ENCODE assay signal across 17 cellular contexts in the genomic region with DNA sequence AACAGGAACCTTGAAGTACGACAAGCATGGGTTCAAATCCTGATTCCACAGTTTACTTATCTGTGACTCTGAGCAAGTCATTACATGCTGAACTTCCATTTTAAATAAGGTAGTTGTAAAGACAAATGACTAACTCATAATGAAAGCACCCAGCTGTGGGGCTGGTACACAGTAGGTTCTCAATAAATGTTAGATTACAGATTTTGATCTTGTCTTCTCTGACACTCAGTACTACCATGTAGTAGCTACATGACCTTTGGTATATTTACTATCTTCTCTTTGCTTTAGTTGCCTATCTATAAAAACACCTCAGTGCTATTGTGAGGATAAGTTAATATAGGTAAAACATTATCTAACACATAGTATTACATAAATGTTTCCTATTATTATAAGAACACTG. TPM values are rescaled to one million over a fixed set of nuclear protein-coding genes. Genes with fewer than 3 reads are reported as not detected.
DNase-seq lines count a peak whose midpoint lies in the region; ATAC-seq and TF ChIP-seq lines count a peak whose summit lies in the region.
"Had no signal": no experiment of that assay in that cellular context is flagged by ENCODE, and none has a peak within 500 bp of the region (broad histone marks: within the 10 kb centered on the region; RNA-seq: fewer than 3 reads in every experiment).

No MANE protein-coding gene starts in this region.

- H3K27me3 ChIP-seq in left ventricle myocardium inferior (ENCODE audit: low read depth) (no peaks in the 10 kb centered on the region), stomach (no peaks in the 10 kb centered on the region)
- H3K27me3 ChIP-seq in effector memory CD4-positive, alpha-beta T cell (replicated peaks; ENCODE audit: control insufficient read depth, insufficient read depth, low read length, poor library complexity, severe bottlenecking) = no peaks in the 10 kb centered on the region
- H3K27me3 ChIP-seq: ovary, SJSA1 had no signal

- no peaks in the 10 kb centered on the region for H3K9me3 Mint-ChIP-seq in T-helper 2 cell treated with Interferon-gamma antibody and Interleukin-4, amounts not matched to agents 5 μg/mL and 100 μg/mL, for 36 hours
- H3K9me3 Mint-ChIP-seq in stimulated activated effector memory CD8-positive, alpha-beta T cell treated with anti-CD3 and anti-CD28 coated beads, Interleukin-12 subunit alpha, Interleukin-12 subunit beta, amount 100 ng/mL, for 72 hours = no peaks in the 10 kb centered on the region

- H3K27me3 Mint-ChIP-seq in T-helper 2 cell treated with Interferon-gamma antibody and Interleukin-4, amounts not matched to agents 5 μg/mL and 100 μg/mL, for 36 hours (ENCODE audit: low read depth) = peaks cover 3% of the 10 kb centered on the region

- H3K9me3 ChIP-seq in left ventricle myocardium inferior (replicated peaks) (no peaks in the 10 kb centered on the region), stomach (no peaks in the 10 kb centered on the region)
- H3K9me3 ChIP-seq in effector memory CD4-positive, alpha-beta T cell (ENCODE audit: control insufficient read depth, low read length) = no peaks in the 10 kb centered on the region
- H3K9me3 ChIP-seq: ovary, SJSA1 had no signal

- H3K27ac Mint-ChIP-seq in T-helper 2 cell treated with Interferon-gamma antibody and Interleukin-4, amounts not matched to agents 5 μg/mL and 100 μg/mL, for 36 hours = peak overlapping the region; percentile 77
- H3K27ac Mint-ChIP-seq in stimulated activated effector memory CD8-positive, alpha-beta T cell treated with anti-CD3 and anti-CD28 coated beads, Interleukin-12 subunit alpha, Interleukin-12 subunit beta, amount 100 ng/mL, for 72 hours = peak overlapping the region; percentile 88

- in situ Hi-C loops in KBM-7 (cut with MboI; ENCODE audit: low pct_unique_long_range_greater_than_20kb, low sequenced_read_pairs) = no loop called here

- peaks cover 53% of the 10 kb centered on the region for H3K4me1 Mint-ChIP-seq in T-helper 2 cell treated with Interferon-gamma antibody and Interleukin-4, amounts not matched to agents 5 μg/mL and 100 μg/mL, for 36 hours (ENCODE audit: low read depth)
- peaks cover 37% of the 10 kb centered on the region for H3K4me1 Mint-ChIP-seq in stimulated activated effector memory CD8-positive, alpha-beta T cell treated with anti-CD3 and anti-CD28 coated beads, Interleukin-12 subunit alpha, Interleukin-12 subunit beta, amount 100 ng/mL, for 72 hours

- WGBS in stomach, 5 donors = 73 to 89% (median 81%) methylated on average over 1 of the region's 1 CpG

- no peak for TF ChIP-seq EP300 in stomach (IDR thresholded peaks at IDR 0.05)

- H3K4me1 ChIP-seq in left ventricle myocardium inferior = peaks cover 97% of the 10 kb centered on the region
- peaks cover 22% of the 10 kb centered on the region for H3K4me1 ChIP-seq in effector memory CD4-positive, alpha-beta T cell (ENCODE audit: control insufficient read depth, insufficient read depth, low read length, poor library complexity, severe bottlenecking)
- H3K4me1 ChIP-seq in stomach = peaks cover 11 to 79% (median 61%) of the 10 kb centered on the region in 4 donors

- peak overlapping the region; percentile 67 for H3K4me3 Mint-ChIP-seq in T-helper 2 cell treated with Interferon-gamma antibody and Interleukin-4, amounts not matched to agents 5 μg/mL and 100 μg/mL, for 36 hours
- peak overlapping the region; percentile 57 for H3K4me3 Mint-ChIP-seq in stimulated activated effector memory CD8-positive, alpha-beta T cell treated with anti-CD3 and anti-CD28 coated beads, Interleukin-12 subunit alpha, Interleukin-12 subunit beta, amount 100 ng/mL, for 72 hours

- H3K4me3 ChIP-seq in left ventricle myocardium inferior (peak overlapping the region; percentile 79), stomach (no peak overlapping the region)
- H3K4me3 ChIP-seq in effector memory CD4-positive, alpha-beta T cell (ENCODE audit: insufficient read depth, low read depth, low read length, poor library complexity, severe bottlenecking) = no peak overlapping the region
- H3K4me3 ChIP-seq: ovary, SJSA1 had no signal

- no peak for DNase-seq in left ventricle myocardium inferior
- DNase-seq in left cardiac atrium = no peak
- DNase-seq in T-helper 2 cell treated with Interferon-gamma antibody and Interleukin-4, amounts not matched to agents 5 μg/mL and 100 μg/mL, for 36 hours (ENCODE audit: low spot score) = no peak
- DNase-seq in effector memory CD4-positive, alpha-beta T cell = no peak
- no peak for DNase-seq in stimulated activated effector memory CD8-positive, alpha-beta T cell treated with anti-CD3 and anti-CD28 coated beads, Interleukin-12 subunit alpha, Interleukin-12 subunit beta, amount 100 ng/mL, for 72 hours (ENCODE audit: low spot score in 2 of 2)
- no peak for DNase-seq in NCI-H345 (lab: John Stamatoyannopoulos, UW)
- no peak for DNase-seq in stomach
- no peak for DNase-seq in KBM-7
- DNase-seq: anterior cingulate cortex, glutamatergic neuron, islet precursor cell, MM.1S, NCI-H1930, NCI-H524, ovary had no signal

- intact Hi-C loops in left ventricle myocardium inferior (cut with micrococcal nuclease) = no loop called here
- intact Hi-C loops in left cardiac atrium (cut with DNase I) = no loop called here
- intact Hi-C loops in stomach (cut with DNase I; ENCODE audit: low total_unique reads) = no loop called here

- H3K27ac ChIP-seq in left ventricle myocardium inferior (replicated peaks) (peak overlapping the region; percentile 72), stomach (no peak overlapping the region)
- H3K27ac ChIP-seq in effector memory CD4-positive, alpha-beta T cell (ENCODE audit: insufficient read depth, low read length, poor library complexity, severe bottlenecking) = peak overlapping the region; percentile 40
- H3K27ac ChIP-seq: ovary, SJSA1 had no signal

- ATAC-seq in left cardiac atrium = no peak
- no peak for ATAC-seq in stimulated activated effector memory CD8-positive, alpha-beta T cell treated with anti-CD3 and anti-CD28 coated beads, Interleukin-12 subunit alpha, Interleukin-12 subunit beta, amount 100 ng/mL, for 72 hours
- ATAC-seq: HCT116 had no signal

- no peak for TF ChIP-seq POLR2A in stomach (IDR thresholded peaks at IDR 0.05)

- TF ChIP-seq CTCF in left ventricle myocardium inferior (IDR thresholded peaks at IDR 0.05; ENCODE audit: borderline replicate concordance) (no peak), stomach (IDR thresholded peaks at IDR 0.05) (no peak)

- peaks cover 24% of the 10 kb centered on the region for H3K36me3 Mint-ChIP-seq in T-helper 2 cell treated with Interferon-gamma antibody and Interleukin-4, amounts not matched to agents 5 μg/mL and 100 μg/mL, for 36 hours (ENCODE audit: low read depth)
- H3K36me3 Mint-ChIP-seq in stimulated activated effector memory CD8-positive, alpha-beta T cell treated with anti-CD3 and anti-CD28 coated beads, Interleukin-12 subunit alpha, Interleukin-12 subunit beta, amount 100 ng/mL, for 72 hours = peaks cover 12% of the 10 kb centered on the region

- H3K36me3 ChIP-seq in left ventricle myocardium inferior = peaks cover 3% of the 10 kb centered on the region
- H3K36me3 ChIP-seq in effector memory CD4-positive, alpha-beta T cell (ENCODE audit: control insufficient read depth, insufficient read depth, low read length) = no peaks in the 10 kb centered on the region
- H3K36me3 ChIP-seq in stomach = no peaks in the 10 kb centered on the region
- H3K36me3 ChIP-seq: ovary had no signal

RNA-seq across cellular contexts. Expression of a gene that starts 3.2 kb away (rescaled TPM):
- total RNA-seq in left ventricle myocardium inferior (169 TPM), left cardiac atrium (100 to 1,000 TPM; 104 to 125 TPM), stomach (10 to 100 TPM; 16.9 to 43.1 (median 22.3) TPM)
- polyA plus RNA-seq in stomach = 10 to 100 TPM in 2 of 3 donors, 1 to 10 TPM in 1; 8.2 to 46.8 (median 32.1) TPM

RNA-seq across cellular contexts. Expression of a gene that starts 3.5 kb away (rescaled TPM):
- total RNA-seq in left ventricle myocardium inferior (57.5 TPM), left cardiac atrium (10 to 100 TPM; 32.5 to 51.5 TPM), stomach (10 to 100 TPM; 11.4 to 93.4 (median 35.1) TPM)
- polyA plus RNA-seq in stomach = 10 to 100 TPM in 2 of 3 donors, 1 to 10 TPM in 1; 7.9 to 12.3 (median 11.5) TPM

Comparison
In these comparisons a context has a peak if more than half of its experiments do, and no peak if none do; other contexts are left out.
1. H3K27ac ChIP-seq: peak in left ventricle myocardium inferior (single experiment) and effector memory CD4-positive, alpha-beta T cell (single experiment); none in stomach (0 of 5).